Comparison of ENCODE assay signal across 1 cellular context in the genomic region with DNA sequence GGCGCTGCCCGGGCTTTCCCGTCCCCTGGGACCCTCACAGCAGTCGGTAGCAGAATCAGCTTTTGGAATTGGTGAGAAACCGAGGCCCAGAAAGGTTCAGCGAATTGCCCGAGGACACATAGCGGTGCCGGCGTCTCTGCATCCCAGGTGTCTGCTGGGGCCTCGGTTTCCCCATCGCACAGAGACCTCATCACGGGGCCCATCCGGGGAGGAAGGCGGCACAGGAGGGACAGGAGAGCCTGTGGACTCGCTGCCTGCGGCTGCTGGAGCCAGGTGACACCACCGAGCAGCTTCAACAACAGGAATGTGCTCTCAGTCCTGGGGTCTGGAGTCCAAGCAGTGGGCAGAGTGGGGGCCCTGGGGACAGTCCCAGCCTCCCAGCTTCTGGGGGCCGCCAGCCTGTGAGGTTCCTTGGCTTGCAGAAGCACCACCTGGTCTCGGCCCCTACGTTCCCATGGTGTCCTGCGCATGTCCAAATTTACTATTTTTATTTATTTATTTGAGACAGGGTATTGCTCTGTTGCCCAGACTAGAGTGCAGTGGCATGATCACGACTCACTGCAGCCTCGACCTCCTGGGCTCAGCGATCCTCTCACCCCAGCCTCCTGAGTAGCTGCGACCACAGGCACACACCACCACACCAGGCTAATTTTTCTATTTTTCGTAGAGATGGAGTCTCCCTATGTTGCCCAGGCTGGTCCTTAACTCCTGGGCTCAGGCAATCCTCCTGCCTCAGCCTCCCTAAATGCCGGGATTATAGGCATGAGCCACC.
TF ChIP-seq lines count a peak whose summit lies in the region.

No MANE protein-coding gene starts in this region.

TF ChIP-seq in H1, 55 proteins besides CTCF, POLR2A, EP300 and RAD21:
- TF ChIP-seq POU5F1 (IDR thresholded peaks at IDR 0.05; ENCODE audit: low read depth, low read length) (no peak), CBX8 (IDR thresholded peaks at IDR 0.05; ENCODE audit: borderline replicate concordance, low read depth, low read length) (no peak), NANOG (IDR thresholded peaks at IDR 0.05; ENCODE audit: insufficient read depth, low read depth, low read length, poor library complexity, severe bottlenecking) (no peak), SRF (IDR thresholded peaks at IDR 0.05; ENCODE audit: low read depth, low read length) (no peak), YY1 (IDR thresholded peaks at IDR 0.05; ENCODE audit: low read depth, low read length) (no peak), KDM5A (IDR thresholded peaks at IDR 0.05; ENCODE audit: low read length) (no peak), RBBP5 (IDR thresholded peaks at IDR 0.05; ENCODE audit: borderline replicate concordance, low read depth, low read length) (no peak), BCL11A (IDR thresholded peaks at IDR 0.05; ENCODE audit: low read depth in 2 of 2, low read length in 2 of 2) (no peak), JUND (IDR thresholded peaks at IDR 0.05; ENCODE audit: low read length) (no peak), SP2 (IDR thresholded peaks at IDR 0.05; ENCODE audit: low read length) (no peak)
